32 cellular contexts compared by ENCODE assay signal in the genomic region with DNA sequence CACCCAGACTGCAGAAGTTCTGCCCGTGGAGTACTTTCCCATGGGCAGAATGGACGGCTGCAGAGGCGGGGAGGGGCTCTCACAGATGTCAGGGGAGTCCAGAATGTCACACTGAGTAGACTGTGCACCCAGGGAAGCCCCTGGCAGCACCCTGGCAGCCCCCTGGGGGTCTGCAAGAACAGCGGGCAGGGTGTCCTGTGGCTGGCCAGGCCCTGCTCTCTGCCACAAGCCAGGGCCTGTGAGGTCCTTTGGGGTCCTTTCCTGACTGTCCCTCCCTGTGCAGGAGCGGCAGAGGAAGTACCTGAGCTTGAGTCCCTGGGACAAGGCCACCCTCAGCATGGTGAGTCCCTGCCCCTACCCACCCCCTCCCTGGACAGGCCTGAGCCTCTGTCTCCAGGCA.
"Had no signal": no experiment of that assay in that cellular context is flagged by ENCODE, and none has a peak within 500 bp of the region (broad histone marks: within the 10 kb centered on the region; RNA-seq: fewer than 3 reads in every experiment).

No MANE protein-coding gene starts in this region.

- H3K36me3 Mint-ChIP-seq: activated naive CD4-positive, alpha-beta T cell treated with anti-CD3 and anti-CD28 coated beads, Interleukin-2, amount 10 ng/mL, durations not matched to agents 7 days and 5 days; activated naive CD4-positive, alpha-beta T cell treated with anti-CD3 and anti-CD28 coated beads, Interleukin-2, amount 50 U/mL, for 72 hours; activated naive CD8-positive, alpha-beta T cell treated with anti-CD3 and anti-CD28 coated beads, Interleukin-2, amount 10 ng/mL, durations not matched to agents 7 days and 5 days; brain had no signal

- H3K27me3 ChIP-seq: ascending aorta, breast epithelium, cardiac muscle cell, colonic mucosa, gastroesophageal sphincter, heart right ventricle had no signal

- H3K36me3 ChIP-seq: ascending aorta, breast epithelium, cardiac muscle cell, colonic mucosa, esophagus squamous epithelium, gastroesophageal sphincter, heart right ventricle, WERI-Rb-1 had no signal

- ATAC-seq: activated CD4-positive, alpha-beta T cell treated with anti-CD3 and anti-CD28 coated beads for 36 hours; activated CD4-positive, CD25-positive, alpha-beta regulatory T cell treated with anti-CD3 and anti-CD28 coated beads, Interleukin-2, amount 50 U/mL, for 24 hours; activated naive CD4-positive, alpha-beta T cell treated with anti-CD3 and anti-CD28 coated beads, Interleukin-2, amount 50 U/mL, for 72 hours; gastroesophageal sphincter; T-helper 17 cell had no signal

- H3K27ac ChIP-seq: ascending aorta, breast epithelium, cardiac muscle cell, colonic mucosa, epithelial cell of prostate, esophagus squamous epithelium, gastroesophageal sphincter, heart right ventricle, WERI-Rb-1 had no signal

- H3K27me3 Mint-ChIP-seq: activated B cell treated with CpG ODN at 0.5 μM for 24 hours, brain, T-helper 17 cell had no signal

- DNase-seq: activated B cell treated with CpG ODN at 0.5 μM for 24 hours; activated CD4-positive, alpha-beta memory T cell treated with anti-CD3 and anti-CD28 coated beads, Interleukin-2, amount 10 ng/mL, durations not matched to agents 7 days and 5 days; activated CD4-positive, alpha-beta T cell treated with anti-CD3 and anti-CD28 coated beads for 36 hours; activated CD4-positive, alpha-beta T cell treated with anti-CD3 and anti-CD28 coated beads, Interleukin-2, amount 10 ng/mL, durations not matched to agents 7 days and 5 days; activated CD4-positive, alpha-beta T cell treated with anti-CD3 and anti-CD28 coated beads, Interleukin-2, amount 50 U/mL, for 4 hours; activated CD8-positive, alpha-beta memory T cell treated with anti-CD3 and anti-CD28 coated beads, Interleukin-2, amount 50 U/mL, for 48 hours; activated gamma-delta T cell; activated naive CD4-positive, alpha-beta T cell; activated naive CD4-positive, alpha-beta T cell treated with anti-CD3 and anti-CD28 coated beads, Interleukin-2, amount 10 ng/mL, durations not matched to agents 7 days and 5 days; activated naive CD8-positive, alpha-beta T cell treated with anti-CD3 and anti-CD28 coated beads, Interleukin-2, amount 10 ng/mL, durations not matched to agents 7 days and 5 days; activated T-cell treated with anti-CD3 and anti-CD28 coated beads for 4 hours; activated T-cell treated with anti-CD3 and anti-CD28 coated beads, Interleukin-2, amount 50 U/mL, for 24 hours; activated T-cell treated with anti-CD3 and anti-CD28 coated beads, Interleukin-2, amount 50 U/mL, for 72 hours; central memory CD4-positive, alpha-beta T cell; cerebellar nuclear complex; colonic mucosa; effector CD8-positive, alpha-beta T cell; esophagus squamous epithelium; foreskin melanocyte; heart right ventricle; T-helper 17 cell; T1000; WERI-Rb-1 had no signal

- H3K9me3 ChIP-seq: ascending aorta, breast epithelium, colonic mucosa, esophagus squamous epithelium, gastroesophageal sphincter, heart right ventricle had no signal

- H3K9me3 Mint-ChIP-seq: activated B cell treated with CpG ODN at 0.5 μM for 24 hours; activated CD4-positive, alpha-beta memory T cell treated with anti-CD3 and anti-CD28 coated beads, Interleukin-2, amount 10 ng/mL, durations not matched to agents 7 days and 5 days; activated CD4-positive, alpha-beta T cell treated with anti-CD3 and anti-CD28 coated beads, Interleukin-2, amount 10 ng/mL, durations not matched to agents 7 days and 5 days; activated naive CD4-positive, alpha-beta T cell treated with anti-CD3 and anti-CD28 coated beads, Interleukin-2, amount 10 ng/mL, durations not matched to agents 7 days and 5 days; activated naive CD4-positive, alpha-beta T cell treated with anti-CD3 and anti-CD28 coated beads, Interleukin-2, amount 50 U/mL, for 72 hours; activated naive CD8-positive, alpha-beta T cell treated with anti-CD3 and anti-CD28 coated beads, Interleukin-2, amount 10 ng/mL, durations not matched to agents 7 days and 5 days; activated T-cell treated with anti-CD3 and anti-CD28 coated beads, Interleukin-2, amount 50 U/mL, for 24 hours; activated T-cell treated with anti-CD3 and anti-CD28 coated beads, Interleukin-2, amount 50 U/mL, for 72 hours; brain; T-helper 2 cell treated with Interferon-gamma antibody and Interleukin-4, amounts not matched to agents 5 μg/mL and 100 μg/mL, for 36 hours had no signal

- H3K4me1 ChIP-seq: ascending aorta, breast epithelium, colonic mucosa had no signal

- H3K4me3 ChIP-seq: ascending aorta, breast epithelium, cardiac muscle cell, colonic mucosa, esophagus squamous epithelium, gastroesophageal sphincter, heart right ventricle had no signal

- H3K4me3 Mint-ChIP-seq: activated CD4-positive, alpha-beta memory T cell treated with anti-CD3 and anti-CD28 coated beads, Interleukin-2, amount 10 ng/mL, durations not matched to agents 7 days and 5 days; activated CD4-positive, alpha-beta T cell treated with anti-CD3 and anti-CD28 coated beads for 36 hours; activated CD4-positive, alpha-beta T cell treated with anti-CD3 and anti-CD28 coated beads, Interleukin-2, amount 10 ng/mL, durations not matched to agents 7 days and 5 days; activated naive CD4-positive, alpha-beta T cell treated with anti-CD3 and anti-CD28 coated beads, Interleukin-2, amount 10 ng/mL, durations not matched to agents 7 days and 5 days; activated naive CD8-positive, alpha-beta T cell treated with anti-CD3 and anti-CD28 coated beads, Interleukin-2, amount 10 ng/mL, durations not matched to agents 7 days and 5 days; activated T-cell treated with anti-CD3 and anti-CD28 coated beads, Interleukin-2, amount 50 U/mL, for 24 hours; activated T-cell treated with anti-CD3 and anti-CD28 coated beads, Interleukin-2, amount 50 U/mL, for 72 hours; brain; T-helper 17 cell; T-helper 2 cell treated with Interferon-gamma antibody and Interleukin-4, amounts not matched to agents 5 μg/mL and 100 μg/mL, for 36 hours had no signal

- H3K27ac Mint-ChIP-seq: activated B cell treated with CpG ODN at 0.5 μM for 24 hours; activated CD4-positive, alpha-beta memory T cell treated with anti-CD3 and anti-CD28 coated beads, Interleukin-2, amount 10 ng/mL, durations not matched to agents 7 days and 5 days; activated CD4-positive, alpha-beta T cell treated with anti-CD3 and anti-CD28 coated beads for 36 hours; activated CD4-positive, alpha-beta T cell treated with anti-CD3 and anti-CD28 coated beads, Interleukin-2, amount 10 ng/mL, durations not matched to agents 7 days and 5 days; activated naive CD4-positive, alpha-beta T cell treated with anti-CD3 and anti-CD28 coated beads, Interleukin-2, amount 10 ng/mL, durations not matched to agents 7 days and 5 days; activated naive CD4-positive, alpha-beta T cell treated with anti-CD3 and anti-CD28 coated beads, Interleukin-2, amount 50 U/mL, for 72 hours; activated naive CD8-positive, alpha-beta T cell treated with anti-CD3 and anti-CD28 coated beads, Interleukin-2, amount 10 ng/mL, durations not matched to agents 7 days and 5 days; activated T-cell treated with anti-CD3 and anti-CD28 coated beads, Interleukin-2, amount 50 U/mL, for 24 hours; activated T-cell treated with anti-CD3 and anti-CD28 coated beads, Interleukin-2, amount 50 U/mL, for 72 hours; T-helper 17 cell; T-helper 2 cell treated with Interferon-gamma antibody and Interleukin-4, amounts not matched to agents 5 μg/mL and 100 μg/mL, for 36 hours had no signal
